8 cellular contexts compared by ENCODE assay signal in genomic region chr1:40691538-40692428, GRCh38. TPM values are rescaled to one million over a fixed set of nuclear protein-coding genes. Genes with fewer than 3 reads are reported as not detected.
DNase-seq lines count a peak whose midpoint lies in the region; ATAC-seq and TF ChIP-seq lines count a peak whose summit lies in the region.

NFYC (plus strand) TSS chr1:40691704; CDS start chr1:40738844, 47,140 bp downstream.

- no peaks in the 10 kb centered on the region for H3K9me3 Mint-ChIP-seq in activated T-cell treated with anti-CD3 and anti-CD28 coated beads, Interleukin-2, amount 50 U/mL, for 24 hours

- peak within 1 kb of the TSS; percentile 99 for H3K4me3 Mint-ChIP-seq in activated T-cell treated with anti-CD3 and anti-CD28 coated beads, Interleukin-2, amount 50 U/mL, for 24 hours

- peak within 1 kb of the TSS; percentile 86 for H3K4me3 ChIP-seq in mucosa of stomach (ENCODE audit: low read length)

- peaks cover 69% of the 10 kb centered on the region for H3K36me3 Mint-ChIP-seq in activated T-cell treated with anti-CD3 and anti-CD28 coated beads, Interleukin-2, amount 50 U/mL, for 24 hours (ENCODE audit: low read depth)

- H3K27me3 Mint-ChIP-seq in activated T-cell treated with anti-CD3 and anti-CD28 coated beads, Interleukin-2, amount 50 U/mL, for 24 hours: no peaks in the 10 kb centered on the region

- in situ Hi-C loops in KBM-7 (cut with MboI; ENCODE audit: low pct_unique_long_range_greater_than_20kb, low sequenced_read_pairs): no loop called here

- H3K9ac ChIP-seq in mucosa of stomach (ENCODE audit: low read length): peak within 1 kb of the TSS; percentile 94

- no peaks in the 10 kb centered on the region for H3K9me3 ChIP-seq in mucosa of stomach (ENCODE audit: control insufficient read depth, low read length)

- peaks cover 63% of the 10 kb centered on the region for H3K4me1 Mint-ChIP-seq in activated T-cell treated with anti-CD3 and anti-CD28 coated beads, Interleukin-2, amount 50 U/mL, for 24 hours (ENCODE audit: low read depth)

- peak; percentile 73 for ATAC-seq in GM21619 (IDR thresholded peaks at IDR 0.05; ENCODE audit: unreplicated experiment)

- peak; percentile 96 for TF ChIP-seq POLR2A in erythroblast (IDR thresholded peaks at IDR 0.05; ENCODE audit: low read length)

- H3K27me3 ChIP-seq in mucosa of stomach (ENCODE audit: control insufficient read depth, insufficient read depth, low read length): no peaks in the 10 kb centered on the region

- peak within 1 kb of the TSS; percentile 99 for H3K27ac Mint-ChIP-seq in activated T-cell treated with anti-CD3 and anti-CD28 coated beads, Interleukin-2, amount 50 U/mL, for 24 hours

- peaks cover 28% of the 10 kb centered on the region for H3K4me1 ChIP-seq in mucosa of stomach (ENCODE audit: control insufficient read depth, insufficient read depth, low read length)

- no peaks in the 10 kb centered on the region for H3K36me3 ChIP-seq in mucosa of stomach (ENCODE audit: control insufficient read depth, insufficient read depth, low read length)

- DNase-seq in DMS153 (lab: John Stamatoyannopoulos, UW) (peak; percentile 100), KBM-7 (peak; percentile 97), erythroblast (lab: John Stamatoyannopoulos, UW) (peak; percentile 99)
- DNase-seq in activated T-cell treated with anti-CD3 and anti-CD28 coated beads, Interleukin-2, amount 50 U/mL, for 24 hours: peak; percentile 93
- peak; percentile 81 to 85 for DNase-seq in stimulated activated CD8-positive, alpha-beta memory T cell treated with anti-CD3 and anti-CD28 coated beads, Interleukin-7, amount 100 ng/mL, for 1 hour (ENCODE audit: low read depth in 2 of 2)

TF ChIP-seq in PFSK-1, 5 proteins besides CTCF, POLR2A, EP300 and RAD21:
- TF ChIP-seq SIN3A (IDR thresholded peaks at IDR 0.05; ENCODE audit: borderline replicate concordance, insufficient read depth, low read length) (peak; percentile 57; the same call in 1 of the 2 replicates), TAF1 (IDR thresholded peaks at IDR 0.05; ENCODE audit: borderline replicate concordance, insufficient read depth, low read length) (peak; percentile 24; the same call in 1 of the 2 replicates), REST (IDR thresholded peaks at IDR 0.05; ENCODE audit: insufficient read depth in 1 of 2, low read depth in 2 of 2, low read length in 2 of 2) (peak in 1 of 2 experiments; percentile 19; a peak in 1 of 4 replicates), FOXP2 (optimal IDR thresholded peaks at IDR 0.05; ENCODE audit: borderline replicate concordance, extremely low read depth, extremely low read length, insufficient read depth) (no peak), POLR2AphosphoS5 (IDR thresholded peaks at IDR 0.05; ENCODE audit: low read depth, low read length) (peak; percentile 73)

RNA-seq across cellular contexts. Expression of gene NFYC, which starts in this region (rescaled TPM):
- 75.7 TPM for polyA plus RNA-seq in PFSK-1 (2012; ENCODE audit: insufficient read length, low read depth)

Comparison
In these comparisons a context has a peak if more than half of its experiments do, and no peak if none do; other contexts are left out.
1. Peak in every context shown above with its lines: DNase-seq, ATAC-seq and H3K4me3 ChIP-seq.